Comparison of ENCODE assay signal across 11 cellular contexts in genomic region chr5:114362977-114363721, GRCh38. TPM values are rescaled to one million over a fixed set of nuclear protein-coding genes. Genes with fewer than 3 reads are reported as not detected.
DNase-seq lines count a peak whose midpoint lies in the region; ATAC-seq and TF ChIP-seq lines count a peak whose summit lies in the region.
"Had no signal": no experiment of that assay in that cellular context is flagged by ENCODE, and none has a peak within 500 bp of the region (broad histone marks: within the 10 kb centered on the region; RNA-seq: fewer than 3 reads in every experiment).

No MANE protein-coding gene starts in this region.

- H3K9ac ChIP-seq in colonic mucosa (ENCODE audit: low read depth in 2 of 2, low read length in 2 of 2) = no peak overlapping the region

- DNase-seq in AG08396 (ENCODE audit: low spot score) (peak; percentile 11), colonic mucosa (no peak), mesenteric fat pad (ENCODE audit: low spot score) (peak; percentile 86), NCI-H1436 treated with DMSO at 0.1 percent for 48 hours (lab: John Stamatoyannopoulos, UW) (no peak), NCI-H2196 treated with DMSO at 0.1 percent for 48 hours (lab: John Stamatoyannopoulos, UW; ENCODE audit: unreplicated experiment) (no peak), NCI-H2107 (lab: John Stamatoyannopoulos, UW) (no peak), NCI-H146 treated with DMSO at 0.1 percent for 48 hours (lab: John Stamatoyannopoulos, UW; ENCODE audit: unreplicated experiment) (no peak)
- DNase-seq: activated T-cell treated with anti-CD3 and anti-CD28 coated beads, Interleukin-2, amount 50 U/mL, for 4 hours; naive B cell had no signal

- H3K9me3 ChIP-seq in colonic mucosa = no peaks in the 10 kb centered on the region

- no peaks in the 10 kb centered on the region for H3K36me3 ChIP-seq in colonic mucosa

- peak overlapping the region; percentile 54 for H3K4me3 ChIP-seq in colonic mucosa
- H3K4me3 ChIP-seq: K562 had no signal

- intact Hi-C loops in colonic mucosa (cut with DNase I) = loop anchor here (5.0 kb wide), 1 partner anchor 89 kb away; no protein-coding TSS in a partner anchor

- peak; percentile 3 for ATAC-seq in HG02981 (IDR thresholded peaks at IDR 0.05; ENCODE audit: unreplicated experiment)
- ATAC-seq: K562 had no signal

- no peak for TF ChIP-seq CTCF in colonic mucosa (IDR thresholded peaks at IDR 0.05)

- peaks cover 51% of the 10 kb centered on the region for H3K27me3 ChIP-seq in colonic mucosa

- no peak overlapping the region for H3K27ac ChIP-seq in colonic mucosa

- peaks cover 6% of the 10 kb centered on the region for H3K4me1 ChIP-seq in colonic mucosa

RNA-seq across cellular contexts. Expression of gene KCNN2, which starts 1.3 kb away (rescaled TPM):
- total RNA-seq in colonic mucosa (under 1 TPM; 0.69 to 0.84 TPM), mesenteric fat pad (not detected)

Comparison
In these comparisons a context has a peak if more than half of its experiments do, and no peak if none do; other contexts are left out.
1. DNase-seq: peak in AG08396 (single experiment) and mesenteric fat pad (single experiment); none in colonic mucosa (single experiment), NCI-H1436 treated with DMSO at 0.1 percent for 48 hours (single experiment), NCI-H2196 treated with DMSO at 0.1 percent for 48 hours (single experiment), NCI-H2107 (single experiment) and NCI-H146 treated with DMSO at 0.1 percent for 48 hours (single experiment).